Comparison of ENCODE assay signal across 9 cellular contexts in genomic region chr10:16195178-16195769, GRCh38.
DNase-seq lines count a peak whose midpoint lies in the region; ATAC-seq and TF ChIP-seq lines count a peak whose summit lies in the region.
"Had no signal": no experiment of that assay in that cellular context is flagged by ENCODE, and none has a peak within 500 bp of the region (broad histone marks: within the 10 kb centered on the region; RNA-seq: fewer than 3 reads in every experiment).

No MANE protein-coding gene starts in this region.

- no peaks in the 10 kb centered on the region for H4K20me1 ChIP-seq in smooth muscle cell (ENCODE audit: low read depth)

- H3K36me3 Mint-ChIP-seq in activated naive CD8-positive, alpha-beta T cell, result no peaks in the 10 kb centered on the region

- H3K27ac Mint-ChIP-seq in activated naive CD8-positive, alpha-beta T cell, result peak overlapping the region; percentile 11

- DNase-seq in smooth muscle cell (lab: John Stamatoyannopoulos, UW; ENCODE audit: unreplicated experiment) (no peak), mucosa of descending colon (no peak), NK-92 (lab: John Stamatoyannopoulos, UW; ENCODE audit: unreplicated experiment) (no peak), DMS53 (lab: John Stamatoyannopoulos, UW) (no peak)
- DNase-seq: NCI-H526 treated with DMSO at 0.1 percent for 48 hours had no signal

- ATAC-seq in GM18517 (IDR thresholded peaks at IDR 0.05; ENCODE audit: unreplicated experiment), result peak; percentile 93
- peak; percentile 99 for ATAC-seq in GM21423 (IDR thresholded peaks at IDR 0.05; ENCODE audit: unreplicated experiment)
- ATAC-seq in HG03108 (IDR thresholded peaks at IDR 0.05; ENCODE audit: unreplicated experiment), result peak; percentile 97
- no peak for ATAC-seq in mucosa of descending colon

- TF ChIP-seq CTCF in smooth muscle cell (IDR thresholded peaks at IDR 0.05; ENCODE audit: borderline replicate concordance, insufficient read depth, poor library complexity, severe bottlenecking), result no peak
- TF ChIP-seq CTCF in mucosa of descending colon (IDR thresholded peaks at IDR 0.05), result no peak

- no peaks in the 10 kb centered on the region for H3K27me3 ChIP-seq in smooth muscle cell (ENCODE audit: low read depth)

- H3K4me2 ChIP-seq in smooth muscle cell, result no peak overlapping the region

- 70% methylated on average over 1 of the region's 1 CpG for WGBS in smooth muscle cell (ENCODE audit: low lambda C conversion rate)

- H3K9me3 Mint-ChIP-seq in activated naive CD8-positive, alpha-beta T cell (ENCODE audit: low read depth), result no peaks in the 10 kb centered on the region

- H3K9ac ChIP-seq in smooth muscle cell (ENCODE audit: low read depth), result no peak overlapping the region

- peaks cover 12% of the 10 kb centered on the region for H3K4me1 Mint-ChIP-seq in activated naive CD8-positive, alpha-beta T cell (ENCODE audit: low read depth)

- intact Hi-C loops in mucosa of descending colon (cut with DNase I, micrococcal nuclease), result no loop called here

- no peaks in the 10 kb centered on the region for H3F3A ChIP-seq in smooth muscle cell (ENCODE audit: low read depth)

- peaks cover 2% of the 10 kb centered on the region for H3K27me3 Mint-ChIP-seq in activated naive CD8-positive, alpha-beta T cell

- H2AFZ ChIP-seq in smooth muscle cell (ENCODE audit: low read depth), result no peak overlapping the region

- no peak overlapping the region for H3K4me3 Mint-ChIP-seq in activated naive CD8-positive, alpha-beta T cell

- no peak overlapping the region for H3K27ac ChIP-seq in smooth muscle cell (ENCODE audit: low read depth)

- no peaks in the 10 kb centered on the region for H3K79me2 ChIP-seq in smooth muscle cell (ENCODE audit: low read depth)

- H3K9me3 ChIP-seq in smooth muscle cell (replicated peaks; ENCODE audit: low read depth), result no peaks in the 10 kb centered on the region
- peaks cover 4% of the 10 kb centered on the region for H3K9me3 ChIP-seq in mucosa of descending colon

- H3K36me3 ChIP-seq in smooth muscle cell (ENCODE audit: low read depth) (no peaks in the 10 kb centered on the region), mucosa of descending colon (ENCODE audit: low read depth) (no peaks in the 10 kb centered on the region)

- H3K4me1 ChIP-seq in smooth muscle cell (ENCODE audit: low read depth), result no peaks in the 10 kb centered on the region
- H3K4me1 ChIP-seq in mucosa of descending colon (ENCODE audit: low read depth), result no peaks in the 10 kb centered on the region

- H3K4me3 ChIP-seq in smooth muscle cell, result no peak overlapping the region
- no peak overlapping the region for H3K4me3 ChIP-seq in mucosa of descending colon
